Comparison of ENCODE assay signal across 13 cellular contexts in the genomic region with DNA sequence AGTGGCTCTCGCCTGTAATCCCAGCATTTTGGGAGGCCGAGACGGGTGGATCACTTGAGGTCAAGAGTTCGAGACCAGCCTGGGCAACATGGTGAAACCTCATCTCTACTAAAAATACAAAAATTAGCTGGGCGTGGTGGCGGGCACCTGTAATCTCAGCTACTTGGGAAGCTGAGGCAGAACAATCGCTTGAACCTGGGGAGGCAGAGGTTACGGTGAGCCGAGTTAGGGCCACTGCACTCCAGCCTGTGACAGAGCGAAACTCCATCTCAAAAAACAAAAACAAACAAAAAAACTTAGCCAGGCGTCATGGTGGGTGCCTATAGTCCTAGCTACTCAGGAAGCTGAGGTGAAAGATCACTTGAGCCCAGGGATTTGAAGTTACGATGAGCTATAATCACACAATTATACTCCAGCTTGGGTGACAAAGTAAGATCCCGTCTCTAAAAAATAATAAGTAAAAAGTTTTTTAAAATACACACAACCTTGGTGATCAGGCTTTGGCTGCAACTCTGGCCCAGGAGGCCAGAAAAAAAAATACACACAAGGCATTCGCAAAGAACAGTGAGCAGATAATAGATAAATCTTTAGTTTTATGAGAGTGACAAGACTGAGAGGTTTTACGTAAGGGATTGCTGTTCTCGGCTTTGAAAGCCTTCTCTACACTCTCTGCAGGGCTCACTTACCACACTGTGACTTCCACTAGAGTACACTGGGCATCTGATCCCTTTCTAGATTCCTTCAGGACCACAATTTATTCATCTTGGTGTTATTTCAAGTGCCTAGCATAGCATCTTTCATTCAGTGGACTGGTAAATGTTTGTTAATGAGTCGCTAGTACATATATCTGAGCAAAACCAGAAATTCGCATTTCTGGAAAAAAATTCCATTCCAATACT. TPM values are rescaled to one million over a fixed set of nuclear protein-coding genes. Genes with fewer than 3 reads are reported as not detected.
DNase-seq lines count a peak whose midpoint lies in the region; ATAC-seq and TF ChIP-seq lines count a peak whose summit lies in the region.
"Had no signal": no experiment of that assay in that cellular context is flagged by ENCODE, and none has a peak within 500 bp of the region (broad histone marks: within the 10 kb centered on the region; RNA-seq: fewer than 3 reads in every experiment).

No MANE protein-coding gene starts in this region.

- no peak for ATAC-seq in activated naive CD8-positive, alpha-beta T cell treated with anti-CD3 and anti-CD28 coated beads, Interleukin-2, amount 50 U/mL, for 24 hours
- ATAC-seq in SK-N-SH treated with all-trans-retinoic acid at 6 μM for 48 hours = peak; percentile 75

- peaks cover 46 to 87% (median 63%) of the 10 kb centered on the region in 4 donors for H3K4me1 ChIP-seq in stomach
- no peaks in the 10 kb centered on the region for H3K4me1 ChIP-seq in H9 (ENCODE audit: insufficient read depth, low read length)

- peaks cover 76% of the 10 kb centered on the region for H3K79me2 ChIP-seq in H9 (ENCODE audit: insufficient read depth, low read length)

- peaks cover 2% of the 10 kb centered on the region for H3K79me1 ChIP-seq in H9 (ENCODE audit: insufficient read depth, low read depth, low read length, poor library complexity, severe bottlenecking)

- no peak overlapping the region for H3K4ac ChIP-seq in H9 (ENCODE audit: low read depth, low read length)

- H3K27me3 Mint-ChIP-seq in activated naive CD8-positive, alpha-beta T cell = no peaks in the 10 kb centered on the region
- no peaks in the 10 kb centered on the region for H3K27me3 Mint-ChIP-seq in activated naive CD8-positive, alpha-beta T cell treated with anti-CD3 and anti-CD28 coated beads, Interleukin-2, amount 50 U/mL, for 24 hours
- no peaks in the 10 kb centered on the region for H3K27me3 Mint-ChIP-seq in H9 (ENCODE audit: low read depth)

- no peak overlapping the region for H2BK20ac ChIP-seq in H9 (ENCODE audit: low read depth, low read length, poor library complexity, severe bottlenecking)

- no peak overlapping the region for H3K56ac ChIP-seq in H9 (ENCODE audit: insufficient read length, low read depth, low read length)

- peak overlapping the region; percentile 67 for H3K4me3 Mint-ChIP-seq in activated naive CD8-positive, alpha-beta T cell
- no peak overlapping the region for H3K4me3 Mint-ChIP-seq in activated naive CD8-positive, alpha-beta T cell treated with anti-CD3 and anti-CD28 coated beads, Interleukin-2, amount 50 U/mL, for 24 hours
- no peak overlapping the region for H3K4me3 Mint-ChIP-seq in H9

- no peak overlapping the region for H2BK5ac ChIP-seq in H9 (ENCODE audit: insufficient read length, low read length)

- peaks cover 0 to 11% (median 5%) of the 10 kb centered on the region in 4 donors for H3K36me3 ChIP-seq in stomach

- no peak overlapping the region for H2BK12ac ChIP-seq in H9 (ENCODE audit: insufficient read length, low read depth, low read length)

- H4K20me1 ChIP-seq in H9 (ENCODE audit: control insufficient read depth, insufficient read depth, insufficient read length) = no peaks in the 10 kb centered on the region

- peaks cover 70% of the 10 kb centered on the region for H3K4me1 Mint-ChIP-seq in activated naive CD8-positive, alpha-beta T cell (ENCODE audit: low read depth)
- peaks cover 71% of the 10 kb centered on the region for H3K4me1 Mint-ChIP-seq in activated naive CD8-positive, alpha-beta T cell treated with anti-CD3 and anti-CD28 coated beads, Interleukin-2, amount 50 U/mL, for 24 hours
- peaks cover 17 to 32% of the 10 kb centered on the region in 2 experiments for H3K4me1 Mint-ChIP-seq in H9

- H3K9me3 ChIP-seq in stomach = no peaks in the 10 kb centered on the region
- no peaks in the 10 kb centered on the region for H3K9me3 ChIP-seq in H9 (ENCODE audit: control insufficient read depth, low read depth, low read length)

- H3K23me2 ChIP-seq in H9 (ENCODE audit: insufficient read length, low read depth, low read length, poor library complexity, severe bottlenecking) = no peaks in the 10 kb centered on the region

- WGBS in stomach, 5 donors = 62 to 77% (median 66%) methylated on average over 18 of the region's 18 CpGs
- no CpG with 5 or more reads among the region's 18 CpGs for WGBS in H9 (ENCODE audit: extremely low coverage, insufficient read length, low lambda C conversion rate)

- H2BK15ac ChIP-seq in H9 (ENCODE audit: low read depth, low read length) = no peak overlapping the region

- H3K23ac ChIP-seq in H9 (ENCODE audit: insufficient read length, low read depth, low read length) = no peak overlapping the region

- H3K9ac ChIP-seq in H9 (ENCODE audit: extremely low read depth, insufficient read length, low read length) = no peak overlapping the region

- no peak overlapping the region for H2AFZ ChIP-seq in H9 (ENCODE audit: low read length)

- H3K27ac Mint-ChIP-seq in activated naive CD8-positive, alpha-beta T cell = peak overlapping the region; percentile 58
- no peak overlapping the region for H3K27ac Mint-ChIP-seq in activated naive CD8-positive, alpha-beta T cell treated with anti-CD3 and anti-CD28 coated beads, Interleukin-2, amount 50 U/mL, for 24 hours
- H3K27ac Mint-ChIP-seq in H9 = peak overlapping the region in 1 of 3 experiments; percentile 72; a peak in 3 of 7 replicates

- H3K27ac ChIP-seq in stomach (peak overlapping the region in 1 of 5 donors; percentile 12), H9 (ENCODE audit: insufficient read length, low read depth, low read length) (no peak overlapping the region)

- TF ChIP-seq EP300 in stomach (IDR thresholded peaks at IDR 0.05) = no peak

- H2BK120ac ChIP-seq in H9 (ENCODE audit: low read depth, low read length, poor library complexity, severe bottlenecking) = no peak overlapping the region

- no peak for TF ChIP-seq POLR2A in stomach (IDR thresholded peaks at IDR 0.05)

- H2AK5ac ChIP-seq in H9 (ENCODE audit: insufficient read length, low read length) = no peak overlapping the region

- no peaks in the 10 kb centered on the region for H3K27me3 ChIP-seq in stomach
- no peaks in the 10 kb centered on the region for H3K27me3 ChIP-seq in H9 (ENCODE audit: insufficient read depth, low read length)

- H3K9me3 Mint-ChIP-seq in activated naive CD8-positive, alpha-beta T cell (ENCODE audit: low read depth) = no peaks in the 10 kb centered on the region
- H3K9me3 Mint-ChIP-seq in activated naive CD8-positive, alpha-beta T cell treated with anti-CD3 and anti-CD28 coated beads, Interleukin-2, amount 50 U/mL, for 24 hours = no peaks in the 10 kb centered on the region
- H3K9me3 Mint-ChIP-seq in H9 = peaks cover 0 to 3% of the 10 kb centered on the region in 2 experiments; a peak in 1 of 5 replicates

- H3K14ac ChIP-seq in H9 (ENCODE audit: insufficient read depth, low read length) = no peak overlapping the region

- intact Hi-C loops in stomach (cut with DNase I; ENCODE audit: low total_unique reads) = no loop called here

- no peak overlapping the region for H4K5ac ChIP-seq in H9 (ENCODE audit: insufficient read length, low read depth, low read length)

- H3K18ac ChIP-seq in H9 (ENCODE audit: insufficient read length, low read depth, low read length) = no peak overlapping the region

- H4K91ac ChIP-seq in H9 (ENCODE audit: insufficient read length, low read depth, low read length) = no peak overlapping the region

- TF ChIP-seq CTCF in stomach (IDR thresholded peaks at IDR 0.05) = no peak
- TF ChIP-seq CTCF in H9 (conservative IDR thresholded peaks at IDR 0.05) = no peak

- DNase-seq in activated naive CD8-positive, alpha-beta T cell treated with anti-CD3 and anti-CD28 coated beads, Interleukin-2, amount 50 U/mL, for 24 hours = no peak
- DNase-seq in fibroblast of peridontal ligament (ENCODE audit: extremely low read depth) (peak; percentile 87), superior temporal gyrus (ENCODE audit: extremely low spot score) (peak; percentile 8), GDM1 (lab: John Stamatoyannopoulos, UW) (no peak), stomach (no peak), H9 (no peak)
- DNase-seq: NCI-H1694 had no signal

- no peak overlapping the region for H4K8ac ChIP-seq in H9 (replicated peaks; ENCODE audit: insufficient read length, low read depth, low read length)

- H3K4me2 ChIP-seq in H9 (ENCODE audit: insufficient read depth, insufficient read length, low read length) = no peak overlapping the region

- no peak overlapping the region for H3K4me3 ChIP-seq in stomach
- H3K4me3 ChIP-seq: lung had no signal

- H3T11ph ChIP-seq in H9 (ENCODE audit: low read length) = no peak overlapping the region

- peaks cover 5% of the 10 kb centered on the region for H3K36me3 Mint-ChIP-seq in activated naive CD8-positive, alpha-beta T cell
- peaks cover 67% of the 10 kb centered on the region for H3K36me3 Mint-ChIP-seq in activated naive CD8-positive, alpha-beta T cell treated with anti-CD3 and anti-CD28 coated beads, Interleukin-2, amount 50 U/mL, for 24 hours (ENCODE audit: low read depth)
- H3K36me3 Mint-ChIP-seq in H9 (ENCODE audit: insufficient read depth in 1 of 3, low read depth in 3 of 3) = peaks cover 5 to 26% (median 21%) of the 10 kb centered on the region in 3 experiments; a peak in 6 of 7 replicates

TF ChIP-seq in SK-N-SH treated with all-trans-retinoic acid at 6 μM for 48 hours, 23 proteins besides CTCF, POLR2A, EP300 and RAD21 (continues in another document):
- TF ChIP-seq, protein P1, sequence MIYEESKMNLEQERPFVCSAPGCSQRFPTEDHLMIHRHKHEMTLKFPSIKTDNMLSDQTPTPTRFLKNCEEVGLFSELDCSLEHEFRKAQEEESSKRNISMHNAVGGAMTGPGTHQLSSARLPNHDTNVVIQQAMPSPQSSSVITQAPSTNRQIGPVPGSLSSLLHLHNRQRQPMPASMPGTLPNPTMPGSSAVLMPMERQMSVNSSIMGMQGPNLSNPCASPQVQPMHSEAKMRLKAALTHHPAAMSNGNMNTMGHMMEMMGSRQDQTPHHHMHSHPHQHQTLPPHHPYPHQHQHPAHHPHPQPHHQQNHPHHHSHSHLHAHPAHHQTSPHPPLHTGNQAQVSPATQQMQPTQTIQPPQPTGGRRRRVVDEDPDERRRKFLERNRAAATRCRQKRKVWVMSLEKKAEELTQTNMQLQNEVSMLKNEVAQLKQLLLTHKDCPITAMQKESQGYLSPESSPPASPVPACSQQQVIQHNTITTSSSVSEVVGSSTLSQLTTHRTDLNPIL (CRISPR knock-in tag; IDR thresholded peaks at IDR 0.05; ENCODE audit: low read depth) = no peak

RNA-seq across cellular contexts. Expression of a gene that starts 5.9 kb away (rescaled TPM):
- total RNA-seq in stomach (10 to 100 TPM; 28.0 to 73.2 (median 57.1) TPM), H9 (2021) (173 and 179 TPM in 2 replicates)
- 10 to 100 TPM; 33.1 to 42.3 (median 41.1) TPM for polyA plus RNA-seq in stomach

RNA-seq across cellular contexts. Expression of a gene that starts 31.9 kb away (rescaled TPM):
- 10 to 100 TPM in 4 of 5 donors, 1 to 10 TPM in 1; 1.7 to 55.8 (median 29.4) TPM for total RNA-seq in stomach
- polyA plus RNA-seq in stomach = 1 to 10 TPM; 1.8 to 8.1 (median 3.1) TPM
- 5.7 and 12.5 TPM in 2 replicates for total RNA-seq in H9 (2021)

RNA-seq across cellular contexts. Expression of a gene that starts 55.1 kb away (rescaled TPM):
- total RNA-seq in stomach (1 to 10 TPM in 1 of 5 donors, not detected in 4; 7.4 TPM), H9 (2021) (not detected in 2 replicates)
- polyA plus RNA-seq in stomach = 1 to 10 TPM; 1.1 to 2.0 (median 1.6) TPM
- total RNA-seq: cerebellum, glomerular endothelial cell, skeletal muscle tissue had no signal

RNA-seq across cellular contexts. Expression of a gene that starts 58.6 kb away (rescaled TPM):
- total RNA-seq in stomach (100 to 1,000 TPM in 2 of 5 donors, 10 to 100 TPM in 3; 21.1 to 255 (median 87.8) TPM), H9 (2021) (334 and 343 TPM in 2 replicates)
- polyA plus RNA-seq in stomach = 100 to 1,000 TPM in 1 of 3 donors, 10 to 100 TPM in 2; 52.7 to 146 (median 65.6) TPM

Comparison
In these comparisons a context has a peak if more than half of its experiments do, and no peak if none do; other contexts are left out.
1. DNase-seq: peak in fibroblast of peridontal ligament (single experiment) and superior temporal gyrus (single experiment); none in activated naive CD8-positive, alpha-beta T cell treated with anti-CD3 and anti-CD28 coated beads, Interleukin-2, amount 50 U/mL, for 24 hours (single experiment), GDM1 (single experiment), stomach (single experiment) and H9 (single experiment).